Comparison of ENCODE assay signal across 21 cellular contexts in the genomic region with DNA sequence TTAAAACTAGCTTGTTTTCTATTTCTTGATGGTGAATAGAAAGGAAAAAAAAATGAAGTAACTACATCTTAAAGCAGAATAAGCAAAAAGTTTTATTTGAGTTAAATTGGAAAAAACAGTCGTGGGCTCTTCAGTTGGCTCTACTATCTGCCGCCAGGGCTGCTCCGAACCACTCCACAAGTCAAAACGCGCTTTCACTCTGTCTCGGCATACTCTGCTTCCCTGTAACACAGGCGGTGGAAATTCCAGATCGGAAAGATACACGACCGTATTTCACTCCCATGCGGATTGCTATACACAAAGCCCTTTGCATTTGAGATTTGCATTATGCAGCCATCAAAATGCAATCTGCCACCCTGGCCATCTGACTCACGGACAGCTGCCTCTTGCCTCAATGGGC.
DNase-seq lines count a peak whose midpoint lies in the region; ATAC-seq and TF ChIP-seq lines count a peak whose summit lies in the region.
"Had no signal": no experiment of that assay in that cellular context is flagged by ENCODE, and none has a peak within 500 bp of the region (broad histone marks: within the 10 kb centered on the region; RNA-seq: fewer than 3 reads in every experiment).

No MANE protein-coding gene starts in this region.

- no peaks in the 10 kb centered on the region for H3K9me2 ChIP-seq in GM23338 (ENCODE audit: insufficient read depth)

- H3K4me3 Mint-ChIP-seq in GM23338 = no peak overlapping the region
- no peak overlapping the region for H3K4me3 Mint-ChIP-seq in mesothelial cell of epicardium
- no peak overlapping the region for H3K4me3 Mint-ChIP-seq in activated naive CD4-positive, alpha-beta T cell treated with anti-CD3 and anti-CD28 coated beads for 36 hours
- H3K4me3 Mint-ChIP-seq: B cell; CD4-positive, CD25-positive, alpha-beta regulatory T cell; CD8-positive, alpha-beta memory T cell; HFFc6 had no signal

- intact Hi-C loops in Right ventricle myocardium superior (cut with DNase I) = no loop called here
- intact Hi-C loops in right cardiac atrium (cut with DNase I) = no loop called here
- intact Hi-C loops in activated naive CD4-positive, alpha-beta T cell treated with anti-CD3 and anti-CD28 coated beads for 36 hours (cut with micrococcal nuclease) = no loop called here

- H3K36me3 ChIP-seq in GM23338 (ENCODE audit: insufficient read depth) = no peaks in the 10 kb centered on the region

- H3K4me1 ChIP-seq in right cardiac atrium (ENCODE audit: control insufficient read depth, insufficient read depth, low read length) = no peaks in the 10 kb centered on the region
- no peaks in the 10 kb centered on the region; the same call in 1 of the 2 replicates for H3K4me1 ChIP-seq in GM23338 (ENCODE audit: insufficient read depth)

- H3K9me3 ChIP-seq in right cardiac atrium (ENCODE audit: control insufficient read depth, low read length) = no peaks in the 10 kb centered on the region

- H3K9me3 Mint-ChIP-seq in GM23338 (no peaks in the 10 kb centered on the region; the same call in 2 of the 3 replicates), mesothelial cell of epicardium (no peaks in the 10 kb centered on the region)
- no peaks in the 10 kb centered on the region for H3K9me3 Mint-ChIP-seq in activated naive CD4-positive, alpha-beta T cell treated with anti-CD3 and anti-CD28 coated beads for 36 hours

- H2AFZ ChIP-seq in GM23338 = 0 out of 2 replicates have a peak overlapping the region, but pooled peaks have one; percentile 24

- H3K36me3 Mint-ChIP-seq in GM23338 (ENCODE audit: low read depth) = no peaks in the 10 kb centered on the region
- no peaks in the 10 kb centered on the region for H3K36me3 Mint-ChIP-seq in mesothelial cell of epicardium
- no peaks in the 10 kb centered on the region for H3K36me3 Mint-ChIP-seq in activated naive CD4-positive, alpha-beta T cell treated with anti-CD3 and anti-CD28 coated beads for 36 hours (ENCODE audit: low read depth)
- H3K36me3 Mint-ChIP-seq: CD4-positive, CD25-positive, alpha-beta regulatory T cell; CD8-positive, alpha-beta memory T cell had no signal

- 50% methylated on average over 12 of the region's 12 CpGs for WGBS in right cardiac atrium

- no peaks in the 10 kb centered on the region for H4K20me1 ChIP-seq in GM23338 (replicated peaks; ENCODE audit: insufficient read depth)

- H3K4me1 Mint-ChIP-seq in GM23338 (peaks cover 8% of the 10 kb centered on the region; the same call in 2 of the 3 replicates), mesothelial cell of epicardium (peaks cover 62% of the 10 kb centered on the region)
- H3K4me1 Mint-ChIP-seq in activated naive CD4-positive, alpha-beta T cell treated with anti-CD3 and anti-CD28 coated beads for 36 hours (ENCODE audit: low read depth) = no peaks in the 10 kb centered on the region
- H3K4me1 Mint-ChIP-seq: B cell; CD4-positive, CD25-positive, alpha-beta regulatory T cell; CD8-positive, alpha-beta memory T cell had no signal

- H3K27me3 Mint-ChIP-seq in GM23338 (ENCODE audit: insufficient read depth, low read depth, poor library complexity) (peaks cover 2% of the 10 kb centered on the region), mesothelial cell of epicardium (ENCODE audit: low read depth) (no peaks in the 10 kb centered on the region)
- H3K27me3 Mint-ChIP-seq in activated naive CD4-positive, alpha-beta T cell treated with anti-CD3 and anti-CD28 coated beads for 36 hours (ENCODE audit: low read depth) = no peaks in the 10 kb centered on the region
- H3K27me3 Mint-ChIP-seq: B cell; CD4-positive, CD25-positive, alpha-beta regulatory T cell; CD8-positive, alpha-beta memory T cell had no signal

- TF ChIP-seq CTCF in GM23338 (conservative IDR thresholded peaks at IDR 0.05; ENCODE audit: low read depth in 2 of 2) (no peak), mesothelial cell of epicardium (IDR thresholded peaks at IDR 0.05; ENCODE audit: unreplicated experiment) (no peak)

- DNase-seq in Right ventricle myocardium superior = no peak
- DNase-seq in right cardiac atrium = no peak
- DNase-seq in Daoy (ENCODE audit: low read depth) = peak; percentile 41
- DNase-seq in GM23338 (ENCODE audit: low spot score) = no peak
- DNase-seq in mesothelial cell of epicardium (ENCODE audit: low spot score in 2 of 2, unreplicated experiment in 2 of 2) = no peak
- no peak for DNase-seq in activated CD4-positive, alpha-beta T cell treated with anti-CD3 and anti-CD28 coated beads for 4 hours
- no peak for DNase-seq in activated naive CD4-positive, alpha-beta T cell treated with anti-CD3 and anti-CD28 coated beads for 36 hours
- DNase-seq: C1 segment of cervical spinal cord; CD4-positive, CD25-positive, alpha-beta regulatory T cell; CD8-positive, alpha-beta memory T cell; COR-L47; DMS 273 treated with DMSO at 0.1 percent for 48 hours; DMS53; DND-41; GDM1; GOT3; H7; HFFc6; IMR-90 had no signal

- H3K79me2 ChIP-seq in GM23338 (replicated peaks; ENCODE audit: insufficient read depth) = no peaks in the 10 kb centered on the region

- ATAC-seq in Right ventricle myocardium superior (ENCODE audit: poor library complexity) (peak; percentile 52), right cardiac atrium (no peak), GM23338 (no peak)
- ATAC-seq: HCT116 had no signal

- H3K27ac ChIP-seq in right cardiac atrium (ENCODE audit: low read length) (no peak overlapping the region), GM23338 (ENCODE audit: low read depth) (no peak overlapping the region)

- no peaks in the 10 kb centered on the region for H3F3A ChIP-seq in GM23338 (replicated peaks; ENCODE audit: low read depth)

- no peak overlapping the region for H3K4me2 ChIP-seq in GM23338

- H3K27ac Mint-ChIP-seq in GM23338 (no peak overlapping the region), mesothelial cell of epicardium (peak overlapping the region; percentile 83)
- no peak overlapping the region for H3K27ac Mint-ChIP-seq in activated naive CD4-positive, alpha-beta T cell treated with anti-CD3 and anti-CD28 coated beads for 36 hours
- H3K27ac Mint-ChIP-seq: B cell; CD8-positive, alpha-beta memory T cell; HFFc6 had no signal

- CTCF ChIA-PET in activated naive CD4-positive, alpha-beta T cell treated with anti-CD3 and anti-CD28 coated beads for 36 hours (lab: Charles Lee) = interaction anchor here (0.6 kb wide), 1 partner anchor 679 kb away, joined by 4 read pairs; no protein-coding TSS in a partner anchor

- no peak overlapping the region for H3K4me3 ChIP-seq in right cardiac atrium (ENCODE audit: low read length)
- no peak overlapping the region for H3K4me3 ChIP-seq in GM23338

- H3K27me3 ChIP-seq in right cardiac atrium (ENCODE audit: control insufficient read depth, insufficient read depth) (no peaks in the 10 kb centered on the region), GM23338 (ENCODE audit: insufficient read depth) (no peaks in the 10 kb centered on the region)

TF ChIP-seq in GM23338, 12 proteins besides CTCF, POLR2A, EP300 and RAD21 (continues in another document):
- TF ChIP-seq EZH2phosphoT487 (IDR thresholded peaks at IDR 0.05; ENCODE audit: unreplicated experiment) = no peak
- TF ChIP-seq CREB1 (CRISPR knock-in tag; IDR thresholded peaks at IDR 0.05; ENCODE audit: low read depth) = no peak
- TF ChIP-seq EZH2 (IDR thresholded peaks at IDR 0.05; ENCODE audit: low read depth, unreplicated experiment) = no peak
